Comparison of ENCODE assay signal across 11 cellular contexts in genomic region chr15:92878593-92879053, GRCh38. TPM values are rescaled to one million over a fixed set of nuclear protein-coding genes. Genes with fewer than 3 reads are reported as not detected.
A peak's percentile ranks its signal among the peaks of the same experiment; 100 is the strongest.
DNase-seq lines count a peak whose midpoint lies in the region; ATAC-seq and TF ChIP-seq lines count a peak whose summit lies in the region.
"Had no signal": no experiment of that assay in that cellular context is flagged by ENCODE, and none has a peak within 500 bp of the region (broad histone marks: within the 10 kb centered on the region; RNA-seq: fewer than 3 reads in every experiment).

No MANE protein-coding gene starts in this region.

- DNase-seq in GM23338 (ENCODE audit: low spot score) (no peak), NCI-H1436 (lab: John Stamatoyannopoulos, UW) (peak; percentile 49), trophoblast cell (no peak), NCI-H446 treated with DMSO at 0.1 percent for 48 hours (lab: John Stamatoyannopoulos, UW) (no peak), HAP-1 (ENCODE audit: low spot score in 2 of 2) (no peak)
- DNase-seq in activated T-helper 1 cell treated with anti-CD3 and anti-CD28 coated beads, Interleukin-12 subunit alpha, Interleukin-12 subunit beta, Interleukin-2, Interleukin-4 antibody, amounts not matched to agents 30 ng/mL and 10 ng/mL and 1 ng/mL, durations not matched to agents 14 hours and 24 hours and 36 hours (ENCODE audit: low spot score) = no peak
- DNase-seq in stimulated activated CD4-positive, alpha-beta T cell treated with anti-CD3 and anti-CD28 coated beads, Interleukin-4, amount 100 ng/mL, for 4 hours = no peak
- DNase-seq: activated naive CD4-positive, alpha-beta T cell; Kasumi-1; natural killer cell; T-helper 17 cell had no signal

- H3K27me3 Mint-ChIP-seq in GM23338 (ENCODE audit: insufficient read depth, low read depth, poor library complexity) = peaks cover 23% of the 10 kb centered on the region
- H3K27me3 Mint-ChIP-seq in activated T-helper 1 cell treated with anti-CD3 and anti-CD28 coated beads, Interleukin-12 subunit alpha, Interleukin-12 subunit beta, Interleukin-2, Interleukin-4 antibody, amounts not matched to agents 30 ng/mL and 10 ng/mL and 1 ng/mL, durations not matched to agents 14 hours and 24 hours and 36 hours (ENCODE audit: insufficient read depth) = no peaks in the 10 kb centered on the region
- H3K27me3 Mint-ChIP-seq: T-helper 17 cell had no signal

- H2AFZ ChIP-seq in GM23338 (peak overlapping the region; percentile 77), trophoblast cell (ENCODE audit: insufficient read depth, low read length, poor library complexity) (no peak overlapping the region)

- no peak overlapping the region for H4K12ac ChIP-seq in trophoblast cell (ENCODE audit: low read depth, low read length)

- H3K36me3 ChIP-seq in GM23338 (ENCODE audit: insufficient read depth) (no peaks in the 10 kb centered on the region), trophoblast cell (ENCODE audit: control insufficient read depth in 1 of 2, insufficient read depth in 2 of 2, low read length in 2 of 2) (no peaks in the 10 kb centered on the region), HAP-1 (replicated peaks) (peaks cover 6% of the 10 kb centered on the region)

- no peak for TF ChIP-seq CTCF in GM23338 (conservative IDR thresholded peaks at IDR 0.05; ENCODE audit: low read depth in 2 of 2)

- H2AK5ac ChIP-seq in trophoblast cell (ENCODE audit: low read length) = no peak overlapping the region

- intact Hi-C loops in activated T-helper 1 cell treated with anti-CD3 and anti-CD28 coated beads, Interleukin-12 subunit alpha, Interleukin-12 subunit beta, Interleukin-2, Interleukin-4 antibody, amounts not matched to agents 30 ng/mL and 10 ng/mL and 1 ng/mL, durations not matched to agents 14 hours and 24 hours and 36 hours (cut with micrococcal nuclease) = no loop called here

- H3K9ac ChIP-seq in trophoblast cell (ENCODE audit: low read length) = no peak overlapping the region

- H3K23ac ChIP-seq in trophoblast cell (ENCODE audit: low read length) = no peak overlapping the region

- WGBS in trophoblast cell (ENCODE audit: extremely low coverage, insufficient coverage, insufficient read length) = no CpG with 5 or more reads among the region's 5 CpGs

- H3K79me2 ChIP-seq in GM23338 (replicated peaks; ENCODE audit: insufficient read depth) (peaks cover 7% of the 10 kb centered on the region), trophoblast cell (ENCODE audit: control insufficient read depth, insufficient read depth, low read length, poor library complexity) (peaks cover 10% of the 10 kb centered on the region)

- H3K27me3 ChIP-seq in GM23338 (ENCODE audit: insufficient read depth) (no peaks in the 10 kb centered on the region), trophoblast cell (ENCODE audit: insufficient read depth, low read length) (no peaks in the 10 kb centered on the region), HAP-1 (ENCODE audit: low read depth) (no peaks in the 10 kb centered on the region)

- no peak overlapping the region for H3K4me3 Mint-ChIP-seq in GM23338
- H3K4me3 Mint-ChIP-seq in activated T-helper 1 cell treated with anti-CD3 and anti-CD28 coated beads, Interleukin-12 subunit alpha, Interleukin-12 subunit beta, Interleukin-2, Interleukin-4 antibody, amounts not matched to agents 30 ng/mL and 10 ng/mL and 1 ng/mL, durations not matched to agents 14 hours and 24 hours and 36 hours = no peak overlapping the region
- H3K4me3 Mint-ChIP-seq: natural killer cell, T-helper 17 cell had no signal

- no peaks in the 10 kb centered on the region for H3K9me2 ChIP-seq in GM23338 (ENCODE audit: insufficient read depth)

- H3K27ac ChIP-seq in GM23338 (ENCODE audit: low read depth) (no peak overlapping the region), trophoblast cell (ENCODE audit: low read depth, low read length) (no peak overlapping the region)

- H3K4me2 ChIP-seq in GM23338 = no peak overlapping the region
- H3K4me2 ChIP-seq in trophoblast cell (ENCODE audit: low read length) = no peak overlapping the region

- peaks cover 20% of the 10 kb centered on the region for H3K79me1 ChIP-seq in trophoblast cell (ENCODE audit: low read length)

- no peak overlapping the region for H2BK120ac ChIP-seq in trophoblast cell (ENCODE audit: insufficient read depth, low read length, poor library complexity)

- H3K4me1 ChIP-seq in GM23338 (ENCODE audit: insufficient read depth) (peaks cover 33% of the 10 kb centered on the region), trophoblast cell (ENCODE audit: control insufficient read depth in 1 of 2, insufficient read depth in 2 of 2, low read length in 2 of 2) (peaks cover 5 to 6% of the 10 kb centered on the region in 2 experiments), HAP-1 (peaks cover 32% of the 10 kb centered on the region)

- H2BK5ac ChIP-seq in trophoblast cell (ENCODE audit: low read depth, low read length, poor library complexity) = no peak overlapping the region

- H3K4ac ChIP-seq in trophoblast cell (ENCODE audit: low read depth, low read length) = no peak overlapping the region

- no peak overlapping the region for H3K18ac ChIP-seq in trophoblast cell (ENCODE audit: low read length)

- H3K27ac Mint-ChIP-seq in GM23338 = peak overlapping the region; percentile 65; the same call in 1 of the 2 replicates
- peak overlapping the region; percentile 14 for H3K27ac Mint-ChIP-seq in activated T-helper 1 cell treated with anti-CD3 and anti-CD28 coated beads, Interleukin-12 subunit alpha, Interleukin-12 subunit beta, Interleukin-2, Interleukin-4 antibody, amounts not matched to agents 30 ng/mL and 10 ng/mL and 1 ng/mL, durations not matched to agents 14 hours and 24 hours and 36 hours
- H3K27ac Mint-ChIP-seq: natural killer cell had no signal

- no peak overlapping the region for H4K91ac ChIP-seq in trophoblast cell (ENCODE audit: low read depth, low read length)

- peaks cover 3% of the 10 kb centered on the region for H3K36me3 Mint-ChIP-seq in GM23338 (ENCODE audit: low read depth)
- H3K36me3 Mint-ChIP-seq in activated T-helper 1 cell treated with anti-CD3 and anti-CD28 coated beads, Interleukin-12 subunit alpha, Interleukin-12 subunit beta, Interleukin-2, Interleukin-4 antibody, amounts not matched to agents 30 ng/mL and 10 ng/mL and 1 ng/mL, durations not matched to agents 14 hours and 24 hours and 36 hours (ENCODE audit: low read depth) = peaks cover 3% of the 10 kb centered on the region

- H3K14ac ChIP-seq in trophoblast cell (ENCODE audit: low read length) = no peak overlapping the region

- peaks cover 2% of the 10 kb centered on the region; the same call in 2 of the 3 replicates for H3K9me3 Mint-ChIP-seq in GM23338
- H3K9me3 Mint-ChIP-seq in activated T-helper 1 cell treated with anti-CD3 and anti-CD28 coated beads, Interleukin-12 subunit alpha, Interleukin-12 subunit beta, Interleukin-2, Interleukin-4 antibody, amounts not matched to agents 30 ng/mL and 10 ng/mL and 1 ng/mL, durations not matched to agents 14 hours and 24 hours and 36 hours = no peaks in the 10 kb centered on the region
- H3K9me3 Mint-ChIP-seq: natural killer cell had no signal

- H3F3A ChIP-seq in GM23338 (replicated peaks; ENCODE audit: low read depth) = no peaks in the 10 kb centered on the region; the same call in 1 of the 2 replicates

- H4K8ac ChIP-seq in trophoblast cell (ENCODE audit: low read depth, low read length) = peak overlapping the region; percentile 32

- no peaks in the 10 kb centered on the region for H4K20me1 ChIP-seq in GM23338 (replicated peaks; ENCODE audit: insufficient read depth)

- H3K4me1 Mint-ChIP-seq in GM23338 = peaks cover 40% of the 10 kb centered on the region
- H3K4me1 Mint-ChIP-seq in activated T-helper 1 cell treated with anti-CD3 and anti-CD28 coated beads, Interleukin-12 subunit alpha, Interleukin-12 subunit beta, Interleukin-2, Interleukin-4 antibody, amounts not matched to agents 30 ng/mL and 10 ng/mL and 1 ng/mL, durations not matched to agents 14 hours and 24 hours and 36 hours (ENCODE audit: low read depth) = peaks cover 38% of the 10 kb centered on the region

- in situ Hi-C loops in HAP-1 (cut with MboI; ENCODE audit: low sequenced_read_pairs) = no loop called here

- no peak overlapping the region for H3K4me3 ChIP-seq in GM23338
- H3K4me3 ChIP-seq in trophoblast cell (ENCODE audit: low read depth, low read length) = no peak overlapping the region
- no peak overlapping the region for H3K4me3 ChIP-seq in HAP-1

- no peak for ATAC-seq in GM23338
- ATAC-seq: natural killer cell, T-helper 17 cell had no signal

- no peak overlapping the region for H2BK12ac ChIP-seq in trophoblast cell (ENCODE audit: low read length)

- H3K9me3 ChIP-seq in trophoblast cell (ENCODE audit: insufficient read depth, low read depth, low read length) (no peaks in the 10 kb centered on the region), HAP-1 (no peaks in the 10 kb centered on the region)

TF ChIP-seq in GM23338, 12 proteins besides CTCF, POLR2A, EP300 and RAD21 (continues in another document):
- TF ChIP-seq JUNB (IDR thresholded peaks at IDR 0.05; ENCODE audit: unreplicated experiment) = no peak
- no peak for TF ChIP-seq STAT1 (IDR thresholded peaks at IDR 0.05; ENCODE audit: unreplicated experiment)
- no peak for TF ChIP-seq NANOG (IDR thresholded peaks at IDR 0.05; ENCODE audit: borderline replicate concordance)

RNA-seq across cellular contexts. Expression of gene CHD2, which starts 21.5 kb away (rescaled TPM):
- total RNA-seq in GM23338 (2014; rRNA removed; shearing (Covaris generic)) = 108 and 119 TPM in 2 replicates
- 112 and 130 TPM in 2 replicates for polyA plus RNA-seq in GM23338 (2016; fragmentation: Nextera tagmentation; extraction: Ambion mirVana)
- total RNA-seq in activated T-helper 1 cell treated with anti-CD3 and anti-CD28 coated beads, Interleukin-12 subunit alpha, Interleukin-12 subunit beta, Interleukin-2, Interleukin-4 antibody, amounts not matched to agents 30 ng/mL and 10 ng/mL and 1 ng/mL, durations not matched to agents 14 hours and 24 hours and 36 hours = 102 and 104 TPM in 2 replicates
- polyA plus RNA-seq in trophoblast cell (2013) = 98.2 and 104 TPM in 2 replicates
